In the genomic region with DNA sequence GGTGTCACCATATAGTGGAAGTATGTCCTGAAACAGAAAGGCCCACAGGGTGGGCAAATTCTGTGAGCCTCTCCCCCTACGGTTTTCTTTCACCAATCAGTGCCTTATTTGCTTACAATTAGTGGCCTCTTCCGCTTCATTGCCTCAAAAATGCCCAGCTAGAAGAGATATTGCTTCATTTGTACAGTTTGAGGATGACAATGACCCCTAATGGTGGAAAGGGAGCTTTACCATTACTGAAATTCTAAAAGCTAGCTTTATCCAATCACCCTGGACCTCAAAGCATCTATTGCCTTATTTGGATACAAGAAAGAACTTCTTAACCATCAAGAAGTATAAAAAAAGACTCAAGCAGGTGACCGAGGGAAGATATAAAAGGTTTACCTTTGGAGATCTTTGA, we compare ENCODE assay signal across 13 cellular contexts. TPM values are rescaled to one million over a fixed set of nuclear protein-coding genes. Genes with fewer than 3 reads are reported as not detected.
DNase-seq lines count a peak whose midpoint lies in the region; ATAC-seq, FAIRE-seq and TF ChIP-seq lines count a peak whose summit lies in the region.
"Had no signal": no experiment of that assay in that cellular context is flagged by ENCODE, and none has a peak within 500 bp of the region (broad histone marks: within the 10 kb centered on the region; RNA-seq: fewer than 3 reads in every experiment).

No MANE protein-coding gene starts in this region.

- H3K4me1 Mint-ChIP-seq in neural crest cell: no peaks in the 10 kb centered on the region

- no peak overlapping the region for H3K4me3 ChIP-seq in LNCaP clone FGC (ENCODE audit: low read depth, low read length)
- H3K4me3 ChIP-seq: heart left ventricle had no signal

- TF ChIP-seq CTCF in LNCaP clone FGC (IDR thresholded peaks at IDR 0.05; ENCODE audit: control insufficient read depth, extremely low read depth, insufficient read depth) (peak; percentile 26), neural crest cell (conservative IDR thresholded peaks at IDR 0.05) (peak; percentile 30)

- no peak for DNase-seq in LNCaP clone FGC (ENCODE audit: low read depth)
- peak; percentile 10 for DNase-seq in astrocyte of the hippocampus (ENCODE audit: low read depth, low spot score)
- DNase-seq in neural crest cell (ENCODE audit: low read depth, low spot score): no peak
- DNase-seq in hippocampal formation (lab: John Stamatoyannopoulos, UW): no peak
- DNase-seq in H4 (ENCODE audit: low spot score): no peak
- DNase-seq: activated effector memory CD4-positive, alpha-beta T cell treated with Interleukin-2 at 50 U/mL for 16 hours; cortex of kidney; heart left ventricle; NCI-H187 treated with DMSO at 0.1 percent for 48 hours; RPMI8226; trophoblast cell had no signal

- no peak overlapping the region for H3K27ac Mint-ChIP-seq in neural crest cell (ENCODE audit: unreplicated experiment)

- no peaks in the 10 kb centered on the region for H3K27me3 Mint-ChIP-seq in neural crest cell (ENCODE audit: low read depth)

- no peak overlapping the region for H3K4me3 Mint-ChIP-seq in neural crest cell

- FAIRE-seq in G401.6 (lab: Jason Lieb, UNC): peak; percentile 36

- no peak for ATAC-seq in HG03460 (IDR thresholded peaks at IDR 0.05; ENCODE audit: unreplicated experiment)
- ATAC-seq: heart left ventricle had no signal

- H3K36me3 Mint-ChIP-seq in neural crest cell (ENCODE audit: low read depth): peaks cover 27% of the 10 kb centered on the region

- no peaks in the 10 kb centered on the region for H3K9me3 Mint-ChIP-seq in neural crest cell

RNA-seq across cellular contexts. Expression of a gene that starts 49.6 kb away (rescaled TPM):
- total RNA-seq in neural crest cell: not detected in 2 replicates
- not detected in 2 replicates for total RNA-seq in H4 (2014; rRNA removed; shearing (Covaris generic))
